ENCODE assay signal across 23 cellular contexts in the genomic region with DNA sequence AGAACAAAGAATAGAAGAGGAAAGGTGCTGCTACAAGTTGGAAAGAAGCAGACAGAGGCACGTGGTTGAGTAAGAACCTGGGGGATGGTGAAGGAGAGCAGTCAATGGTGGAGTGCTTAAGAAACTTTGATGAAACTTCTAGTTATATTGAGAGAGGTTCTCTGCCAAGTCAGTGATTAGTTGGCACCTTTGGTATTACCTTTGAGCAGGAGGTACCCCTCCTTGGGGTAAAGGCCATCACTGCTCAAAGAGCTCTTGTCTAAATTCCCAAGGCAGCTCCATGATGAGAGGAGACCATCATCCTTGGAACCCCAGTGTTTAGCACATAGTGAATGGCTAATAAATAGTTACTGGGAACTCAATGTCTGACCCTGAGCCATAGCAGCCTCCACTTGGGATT.
"Had no signal": no experiment of that assay in that cellular context is flagged by ENCODE, and none has a peak within 500 bp of the region (broad histone marks: within the 10 kb centered on the region; RNA-seq: fewer than 3 reads in every experiment).

No MANE protein-coding gene starts in this region.

- H3K36me3 ChIP-seq: neutrophil, suprapubic skin, thyroid gland, upper lobe of left lung, uterus had no signal

- H3K4me2 ChIP-seq: smooth muscle cell had no signal

- ATAC-seq: effector memory CD8-positive, alpha-beta T cell; foreskin keratinocyte; left cardiac atrium; left ventricle myocardium superior; right cardiac atrium; stimulated activated effector memory CD8-positive, alpha-beta T cell treated with anti-CD3 and anti-CD28 coated beads, Interleukin-12 subunit alpha, Interleukin-12 subunit beta, amount 100 ng/mL, for 72 hours; stimulated activated naive CD8-positive, alpha-beta T cell treated with anti-CD3 and anti-CD28 coated beads, Interleukin-15, Interleukin-2, amounts not matched to agents 100 U/mL and 50 U/mL, for 24 hours had no signal

- DNase-seq: effector memory CD8-positive, alpha-beta T cell; foreskin keratinocyte; immature natural killer cell; left cardiac atrium; left ventricle myocardium superior; mesenchymal stem cell; naive B cell; nephron progenitor cell; posterior cingulate gyrus; right cardiac atrium; stimulated activated CD4-positive, alpha-beta T cell treated with anti-CD3 and anti-CD28 coated beads, Interleukin-2, amount 100 ng/mL, for 48 hours; stimulated activated CD8-positive, alpha-beta memory T cell treated with anti-CD3 and anti-CD28 coated beads, Interleukin-4, amount 100 ng/mL, for 48 hours; stimulated activated naive CD8-positive, alpha-beta T cell treated with anti-CD3 and anti-CD28 coated beads, Interleukin-15, Interleukin-2, amounts not matched to agents 100 U/mL and 50 U/mL, for 24 hours; thyroid gland; uterus had no signal

- H3K4me3 ChIP-seq: lung, smooth muscle cell, suprapubic skin, thyroid gland, upper lobe of left lung, uterus had no signal

- H3K4me3 Mint-ChIP-seq: dendritic cell treated with granulocyte-macrophage colony-stimulating factor and Interleukin-4, amounts not matched to agents 40 ng/mL and 50 ng/mL, for 4 days; effector memory CD8-positive, alpha-beta T cell; nephron progenitor cell had no signal

- H3K27me3 ChIP-seq: suprapubic skin, thyroid gland, uterus had no signal

- H3K27ac ChIP-seq: foreskin keratinocyte, neutrophil, suprapubic skin, thyroid gland, upper lobe of left lung, uterus had no signal

- FAIRE-seq: keratinocyte had no signal

- H3K27ac Mint-ChIP-seq: dendritic cell treated with granulocyte-macrophage colony-stimulating factor and Interleukin-4, amounts not matched to agents 40 ng/mL and 50 ng/mL, for 4 days; effector memory CD8-positive, alpha-beta T cell; immature natural killer cell; naive B cell; nephron progenitor cell; stimulated activated effector memory CD8-positive, alpha-beta T cell treated with anti-CD3 and anti-CD28 coated beads, Interleukin-12 subunit alpha, Interleukin-12 subunit beta, amount 100 ng/mL, for 72 hours had no signal

- H3K4me1 ChIP-seq: foreskin keratinocyte had no signal

- H3K9me3 ChIP-seq: neutrophil, suprapubic skin, thyroid gland, upper lobe of left lung, uterus had no signal

- H3K9me3 Mint-ChIP-seq: dendritic cell treated with granulocyte-macrophage colony-stimulating factor and Interleukin-4, amounts not matched to agents 40 ng/mL and 50 ng/mL, for 4 days; effector memory CD8-positive, alpha-beta T cell; nephron progenitor cell; stimulated activated effector memory CD8-positive, alpha-beta T cell treated with anti-CD3 and anti-CD28 coated beads, Interleukin-12 subunit alpha, Interleukin-12 subunit beta, amount 100 ng/mL, for 72 hours had no signal

- H3K36me3 Mint-ChIP-seq: immature natural killer cell; naive B cell; stimulated activated effector memory CD8-positive, alpha-beta T cell treated with anti-CD3 and anti-CD28 coated beads, Interleukin-12 subunit alpha, Interleukin-12 subunit beta, amount 100 ng/mL, for 72 hours had no signal
